In genomic region chr5:66561366-66561990, GRCh38 we compare ENCODE assay signal across 1 cellular context.
TF ChIP-seq lines count a peak whose summit lies in the region.

No MANE protein-coding gene starts in this region.

TF ChIP-seq in H1, 55 proteins besides CTCF, POLR2A, EP300 and RAD21 (continued from another document):
- TF ChIP-seq, protein P1, sequence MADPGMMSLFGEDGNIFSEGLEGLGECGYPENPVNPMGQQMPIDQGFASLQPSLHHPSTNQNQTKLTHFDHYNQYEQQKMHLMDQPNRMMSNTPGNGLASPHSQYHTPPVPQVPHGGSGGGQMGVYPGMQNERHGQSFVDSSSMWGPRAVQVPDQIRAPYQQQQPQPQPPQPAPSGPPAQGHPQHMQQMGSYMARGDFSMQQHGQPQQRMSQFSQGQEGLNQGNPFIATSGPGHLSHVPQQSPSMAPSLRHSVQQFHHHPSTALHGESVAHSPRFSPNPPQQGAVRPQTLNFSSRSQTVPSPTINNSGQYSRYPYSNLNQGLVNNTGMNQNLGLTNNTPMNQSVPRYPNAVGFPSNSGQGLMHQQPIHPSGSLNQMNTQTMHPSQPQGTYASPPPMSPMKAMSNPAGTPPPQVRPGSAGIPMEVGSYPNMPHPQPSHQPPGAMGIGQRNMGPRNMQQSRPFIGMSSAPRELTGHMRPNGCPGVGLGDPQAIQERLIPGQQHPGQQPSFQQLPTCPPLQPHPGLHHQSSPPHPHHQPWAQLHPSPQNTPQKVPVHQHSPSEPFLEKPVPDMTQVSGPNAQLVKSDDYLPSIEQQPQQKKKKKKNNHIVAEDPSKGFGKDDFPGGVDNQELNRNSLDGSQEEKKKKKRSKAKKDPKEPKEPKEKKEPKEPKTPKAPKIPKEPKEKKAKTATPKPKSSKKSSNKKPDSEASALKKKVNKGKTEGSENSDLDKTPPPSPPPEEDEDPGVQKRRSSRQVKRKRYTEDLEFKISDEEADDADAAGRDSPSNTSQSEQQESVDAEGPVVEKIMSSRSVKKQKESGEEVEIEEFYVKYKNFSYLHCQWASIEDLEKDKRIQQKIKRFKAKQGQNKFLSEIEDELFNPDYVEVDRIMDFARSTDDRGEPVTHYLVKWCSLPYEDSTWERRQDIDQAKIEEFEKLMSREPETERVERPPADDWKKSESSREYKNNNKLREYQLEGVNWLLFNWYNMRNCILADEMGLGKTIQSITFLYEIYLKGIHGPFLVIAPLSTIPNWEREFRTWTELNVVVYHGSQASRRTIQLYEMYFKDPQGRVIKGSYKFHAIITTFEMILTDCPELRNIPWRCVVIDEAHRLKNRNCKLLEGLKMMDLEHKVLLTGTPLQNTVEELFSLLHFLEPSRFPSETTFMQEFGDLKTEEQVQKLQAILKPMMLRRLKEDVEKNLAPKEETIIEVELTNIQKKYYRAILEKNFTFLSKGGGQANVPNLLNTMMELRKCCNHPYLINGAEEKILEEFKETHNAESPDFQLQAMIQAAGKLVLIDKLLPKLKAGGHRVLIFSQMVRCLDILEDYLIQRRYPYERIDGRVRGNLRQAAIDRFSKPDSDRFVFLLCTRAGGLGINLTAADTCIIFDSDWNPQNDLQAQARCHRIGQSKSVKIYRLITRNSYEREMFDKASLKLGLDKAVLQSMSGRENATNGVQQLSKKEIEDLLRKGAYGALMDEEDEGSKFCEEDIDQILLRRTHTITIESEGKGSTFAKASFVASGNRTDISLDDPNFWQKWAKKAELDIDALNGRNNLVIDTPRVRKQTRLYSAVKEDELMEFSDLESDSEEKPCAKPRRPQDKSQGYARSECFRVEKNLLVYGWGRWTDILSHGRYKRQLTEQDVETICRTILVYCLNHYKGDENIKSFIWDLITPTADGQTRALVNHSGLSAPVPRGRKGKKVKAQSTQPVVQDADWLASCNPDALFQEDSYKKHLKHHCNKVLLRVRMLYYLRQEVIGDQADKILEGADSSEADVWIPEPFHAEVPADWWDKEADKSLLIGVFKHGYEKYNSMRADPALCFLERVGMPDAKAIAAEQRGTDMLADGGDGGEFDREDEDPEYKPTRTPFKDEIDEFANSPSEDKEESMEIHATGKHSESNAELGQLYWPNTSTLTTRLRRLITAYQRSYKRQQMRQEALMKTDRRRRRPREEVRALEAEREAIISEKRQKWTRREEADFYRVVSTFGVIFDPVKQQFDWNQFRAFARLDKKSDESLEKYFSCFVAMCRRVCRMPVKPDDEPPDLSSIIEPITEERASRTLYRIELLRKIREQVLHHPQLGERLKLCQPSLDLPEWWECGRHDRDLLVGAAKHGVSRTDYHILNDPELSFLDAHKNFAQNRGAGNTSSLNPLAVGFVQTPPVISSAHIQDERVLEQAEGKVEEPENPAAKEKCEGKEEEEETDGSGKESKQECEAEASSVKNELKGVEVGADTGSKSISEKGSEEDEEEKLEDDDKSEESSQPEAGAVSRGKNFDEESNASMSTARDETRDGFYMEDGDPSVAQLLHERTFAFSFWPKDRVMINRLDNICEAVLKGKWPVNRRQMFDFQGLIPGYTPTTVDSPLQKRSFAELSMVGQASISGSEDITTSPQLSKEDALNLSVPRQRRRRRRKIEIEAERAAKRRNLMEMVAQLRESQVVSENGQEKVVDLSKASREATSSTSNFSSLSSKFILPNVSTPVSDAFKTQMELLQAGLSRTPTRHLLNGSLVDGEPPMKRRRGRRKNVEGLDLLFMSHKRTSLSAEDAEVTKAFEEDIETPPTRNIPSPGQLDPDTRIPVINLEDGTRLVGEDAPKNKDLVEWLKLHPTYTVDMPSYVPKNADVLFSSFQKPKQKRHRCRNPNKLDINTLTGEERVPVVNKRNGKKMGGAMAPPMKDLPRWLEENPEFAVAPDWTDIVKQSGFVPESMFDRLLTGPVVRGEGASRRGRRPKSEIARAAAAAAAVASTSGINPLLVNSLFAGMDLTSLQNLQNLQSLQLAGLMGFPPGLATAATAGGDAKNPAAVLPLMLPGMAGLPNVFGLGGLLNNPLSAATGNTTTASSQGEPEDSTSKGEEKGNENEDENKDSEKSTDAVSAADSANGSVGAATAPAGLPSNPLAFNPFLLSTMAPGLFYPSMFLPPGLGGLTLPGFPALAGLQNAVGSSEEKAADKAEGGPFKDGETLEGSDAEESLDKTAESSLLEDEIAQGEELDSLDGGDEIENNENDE (IDR thresholded peaks at IDR 0.05; ENCODE audit: insufficient replicate concordance, low read length), result no peak
- no peak for TF ChIP-seq TAF1 (IDR thresholded peaks at IDR 0.05; ENCODE audit: low read depth, low read length)
- TF ChIP-seq TAF7 (optimal IDR thresholded peaks at IDR 0.05; ENCODE audit: borderline replicate concordance, low read depth, low read length), result no peak
- TF ChIP-seq BRCA1 (IDR thresholded peaks at IDR 0.05; ENCODE audit: low read depth, low read length), result no peak
- TF ChIP-seq CBX8 (IDR thresholded peaks at IDR 0.05; ENCODE audit: borderline replicate concordance, low read depth, low read length), result no peak
- TF ChIP-seq SP4 (IDR thresholded peaks at IDR 0.05; ENCODE audit: low read length), result no peak
- TF ChIP-seq CHD2 (IDR thresholded peaks at IDR 0.05; ENCODE audit: low read length), result no peak
- no peak for TF ChIP-seq NRF1 (IDR thresholded peaks at IDR 0.05; ENCODE audit: low read depth, low read length)
- TF ChIP-seq MAFK (IDR thresholded peaks at IDR 0.05; ENCODE audit: low read depth, low read length), result no peak
- TF ChIP-seq YY1 (IDR thresholded peaks at IDR 0.05; ENCODE audit: low read depth, low read length), result no peak
- no peak for TF ChIP-seq HDAC6 (IDR thresholded peaks at IDR 0.05; ENCODE audit: low read depth, low read length)
- TF ChIP-seq SUZ12 (IDR thresholded peaks at IDR 0.05; ENCODE audit: low read length), result no peak
- TF ChIP-seq SP2 (IDR thresholded peaks at IDR 0.05; ENCODE audit: low read length), result no peak
- TF ChIP-seq SIX5 (IDR thresholded peaks at IDR 0.05; ENCODE audit: low read depth, low read length), result no peak
- TF ChIP-seq SIN3A (conservative IDR thresholded peaks at IDR 0.05 in 1 of 2, IDR thresholded peaks at IDR 0.05 in 1 of 2; ENCODE audit: low read depth in 1 of 2, low read length in 2 of 2), result no peak
- no peak for TF ChIP-seq JUN (IDR thresholded peaks at IDR 0.05; ENCODE audit: low read depth, low read length)
TF ChIP-seq in H1: peak in this region for 0.
